ENCODE assay signal across 11 cellular contexts in the genomic region with DNA sequence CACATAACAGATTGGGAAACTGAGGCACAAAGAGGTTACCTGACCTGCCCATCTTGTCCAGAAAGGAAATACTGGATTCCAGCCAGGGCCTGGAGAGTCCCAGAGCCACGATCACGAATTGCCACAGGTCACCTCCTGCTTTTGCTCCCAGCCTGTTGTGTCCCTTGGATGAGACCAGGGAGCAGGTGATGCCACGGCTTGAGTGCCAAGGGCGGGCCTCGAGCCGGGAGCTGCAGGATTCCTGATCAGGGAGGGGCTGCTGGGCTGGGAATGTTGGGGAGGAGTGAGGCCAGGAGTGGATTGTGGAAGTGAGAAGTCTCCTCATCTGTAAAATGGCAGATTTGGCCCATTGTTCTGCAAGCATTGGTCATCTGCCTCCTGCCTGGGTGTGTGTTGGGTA. TPM values are rescaled to one million over a fixed set of nuclear protein-coding genes. Genes with fewer than 3 reads are reported as not detected.
DNase-seq lines count a peak whose midpoint lies in the region; ATAC-seq and TF ChIP-seq lines count a peak whose summit lies in the region.
"Had no signal": no experiment of that assay in that cellular context is flagged by ENCODE, and none has a peak within 500 bp of the region (broad histone marks: within the 10 kb centered on the region; RNA-seq: fewer than 3 reads in every experiment).

No MANE protein-coding gene starts in this region.

- CTCF ChIA-PET in CD4-positive, alpha-beta T cell (lab: Charles Lee): interaction anchor here (1.5 kb wide), 1 partner anchor 30 kb away, joined by 4 read pairs; the partner anchor contains the start of gene DNM2

- H3K4me3 ChIP-seq in MG63: no peak overlapping the region
- no peak overlapping the region for H3K4me3 ChIP-seq in osteoblast (ENCODE audit: insufficient read depth, low read length)
- H3K4me3 ChIP-seq in smooth muscle cell: no peak overlapping the region

- no peak for DNase-seq in CD4-positive, alpha-beta T cell
- DNase-seq in MG63 (peak; percentile 25), endothelial cell (ENCODE audit: low spot score) (no peak), osteoblast (ENCODE audit: insufficient read length, low spot score, missing footprints) (peak; percentile 78), smooth muscle cell (lab: John Stamatoyannopoulos, UW; ENCODE audit: unreplicated experiment) (no peak), sciatic nerve (ENCODE audit: low spot score) (no peak)
- DNase-seq: aorta, NCI-H1930 had no signal

- no peak for TF ChIP-seq CTCF in CD4-positive, alpha-beta T cell (IDR thresholded peaks at IDR 0.05)
- no peak for TF ChIP-seq CTCF in endothelial cell (IDR thresholded peaks at IDR 0.05; ENCODE audit: unreplicated experiment)
- no peak for TF ChIP-seq CTCF in osteoblast (IDR thresholded peaks at IDR 0.05; ENCODE audit: extremely low read depth, low read depth, low read length)
- TF ChIP-seq CTCF in smooth muscle cell (IDR thresholded peaks at IDR 0.05; ENCODE audit: borderline replicate concordance, insufficient read depth, poor library complexity, severe bottlenecking): no peak

- H3K27ac Mint-ChIP-seq in CD4-positive, alpha-beta T cell: peak overlapping the region; percentile 90
- H3K27ac Mint-ChIP-seq in endothelial cell (ENCODE audit: unreplicated experiment): peak overlapping the region; percentile 30

- intact Hi-C loops in CD4-positive, alpha-beta T cell (cut with DNase I, micrococcal nuclease): loop anchor here in 1 of 2 experiments (2.0 kb wide), 1 partner anchor 16 kb away; no protein-coding TSS in a partner anchor
- intact Hi-C loops in sciatic nerve (cut with DNase I): no loop called here

- H3K36me3 ChIP-seq in MG63 (peaks cover 3% of the 10 kb centered on the region; the same call in 1 of the 2 replicates), osteoblast (ENCODE audit: insufficient read depth, low read length) (no peaks in the 10 kb centered on the region), smooth muscle cell (ENCODE audit: low read depth) (no peaks in the 10 kb centered on the region)

- H4K20me1 ChIP-seq in osteoblast (ENCODE audit: insufficient read depth, low read length) (peaks cover 86% of the 10 kb centered on the region), smooth muscle cell (ENCODE audit: low read depth) (peaks cover 100% of the 10 kb centered on the region)

- peaks cover 72% of the 10 kb centered on the region for H3K4me1 Mint-ChIP-seq in CD4-positive, alpha-beta T cell (ENCODE audit: low read depth)
- H3K4me1 Mint-ChIP-seq in endothelial cell (ENCODE audit: unreplicated experiment): peaks cover 33% of the 10 kb centered on the region

- H3K9me3 ChIP-seq in CD4-positive, alpha-beta T cell (ENCODE audit: control insufficient read depth, low read length): no peaks in the 10 kb centered on the region
- H3K9me3 ChIP-seq in MG63: no peaks in the 10 kb centered on the region
- no peaks in the 10 kb centered on the region for H3K9me3 ChIP-seq in osteoblast (ENCODE audit: low read depth, low read length)
- H3K9me3 ChIP-seq in smooth muscle cell (replicated peaks; ENCODE audit: low read depth): no peaks in the 10 kb centered on the region

- H3K4me2 ChIP-seq in osteoblast (ENCODE audit: insufficient read depth, low read length): no peak overlapping the region
- no peak overlapping the region for H3K4me2 ChIP-seq in smooth muscle cell

- peak overlapping the region; percentile 70 for H3K4me3 Mint-ChIP-seq in CD4-positive, alpha-beta T cell
- no peak overlapping the region for H3K4me3 Mint-ChIP-seq in endothelial cell (ENCODE audit: unreplicated experiment)
- H3K4me3 Mint-ChIP-seq: neural crest cell had no signal

- no peaks in the 10 kb centered on the region for H3K27me3 ChIP-seq in CD4-positive, alpha-beta T cell (ENCODE audit: control insufficient read depth, insufficient read depth, low read length)
- H3K27me3 ChIP-seq in MG63 (no peaks in the 10 kb centered on the region), osteoblast (ENCODE audit: insufficient read depth, low read length) (no peaks in the 10 kb centered on the region), smooth muscle cell (ENCODE audit: low read depth) (no peaks in the 10 kb centered on the region)

- H3K27ac ChIP-seq in CD4-positive, alpha-beta T cell (ENCODE audit: low read depth, low read length): no peak overlapping the region
- H3K27ac ChIP-seq in osteoblast (ENCODE audit: low read depth, low read length): no peak overlapping the region
- no peak overlapping the region for H3K27ac ChIP-seq in smooth muscle cell (ENCODE audit: low read depth)

- H3F3A ChIP-seq in smooth muscle cell (ENCODE audit: low read depth): no peaks in the 10 kb centered on the region

- POLR2A ChIA-PET in CD4-positive, alpha-beta T cell (lab: Charles Lee): interaction anchor here (1.4 kb wide), 1 partner anchor 16 kb away, joined by 4 read pairs; no protein-coding TSS in a partner anchor

- WGBS in smooth muscle cell (ENCODE audit: low lambda C conversion rate): 81% methylated on average over 6 of the region's 6 CpGs

- H3K4me1 ChIP-seq in osteoblast (ENCODE audit: insufficient read depth, low read length): peaks cover 14% of the 10 kb centered on the region
- H3K4me1 ChIP-seq in smooth muscle cell (ENCODE audit: low read depth): no peaks in the 10 kb centered on the region

- H2AFZ ChIP-seq in osteoblast (ENCODE audit: low read length) (no peak overlapping the region), smooth muscle cell (ENCODE audit: low read depth) (no peak overlapping the region)

- H3K9me3 Mint-ChIP-seq in CD4-positive, alpha-beta T cell: no peaks in the 10 kb centered on the region
- H3K9me3 Mint-ChIP-seq in endothelial cell (ENCODE audit: unreplicated experiment): no peaks in the 10 kb centered on the region
- H3K9me3 Mint-ChIP-seq: neural crest cell had no signal

- ATAC-seq in CD4-positive, alpha-beta T cell (ENCODE audit: poor library complexity): no peak
- ATAC-seq in GM19324 (IDR thresholded peaks at IDR 0.05; ENCODE audit: low FRiP score, unreplicated experiment) (no peak), sciatic nerve (no peak)
- ATAC-seq: activated CD4-positive, CD25-positive, alpha-beta regulatory T cell treated with anti-CD3 and anti-CD28 coated beads, Interleukin-2, amount 50 U/mL, for 24 hours had no signal

- peaks cover 20% of the 10 kb centered on the region for H3K36me3 Mint-ChIP-seq in CD4-positive, alpha-beta T cell (ENCODE audit: low read depth)
- no peaks in the 10 kb centered on the region for H3K36me3 Mint-ChIP-seq in endothelial cell (ENCODE audit: low read depth, unreplicated experiment)

- no peaks in the 10 kb centered on the region for H3K27me3 Mint-ChIP-seq in CD4-positive, alpha-beta T cell
- peaks cover 18% of the 10 kb centered on the region for H3K27me3 Mint-ChIP-seq in endothelial cell (ENCODE audit: unreplicated experiment)

- H3K9ac ChIP-seq in smooth muscle cell (ENCODE audit: low read depth): no peak overlapping the region

- H3K79me2 ChIP-seq in osteoblast (ENCODE audit: insufficient read depth, low read length): peaks cover 96% of the 10 kb centered on the region
- H3K79me2 ChIP-seq in smooth muscle cell (ENCODE audit: low read depth): peaks cover 93% of the 10 kb centered on the region

RNA-seq across cellular contexts. Expression of gene DNM2, which starts 29.4 kb away (rescaled TPM):
- 100 to 1,000 TPM; 279 to 286 TPM for total RNA-seq in CD4-positive, alpha-beta T cell
- total RNA-seq in MG63 (2014; rRNA removed; shearing (Covaris generic); ENCODE audit: low replicate concordance): 104 and 116 TPM in 2 replicates
- total RNA-seq in endothelial cell (ENCODE audit: unreplicated experiment) (184 TPM), osteoblast (89.6 and 102 TPM in 2 replicates), smooth muscle cell (46.4 and 65.1 TPM in 2 replicates), sciatic nerve (136 TPM)
- 93.2 and 111 TPM in 2 replicates for polyA plus RNA-seq in smooth muscle cell

RNA-seq across cellular contexts. Expression of gene QTRT1, which starts 46.0 kb away (rescaled TPM):
- total RNA-seq in CD4-positive, alpha-beta T cell: 10 to 100 TPM; 48.6 to 53.3 TPM
- 95.3 and 97.4 TPM in 2 replicates for total RNA-seq in MG63 (2014; rRNA removed; shearing (Covaris generic); ENCODE audit: low replicate concordance)
- total RNA-seq in endothelial cell (ENCODE audit: unreplicated experiment): 32.5 TPM
- total RNA-seq in osteoblast: 34.0 and 36.5 TPM in 2 replicates
- 13.3 and 16.0 TPM in 2 replicates for total RNA-seq in smooth muscle cell
- 42.3 and 49.4 TPM in 2 replicates for polyA plus RNA-seq in smooth muscle cell
- 43.8 TPM for total RNA-seq in sciatic nerve

Comparison
In these comparisons a context has a peak if more than half of its experiments do, and no peak if none do; other contexts are left out.
1. DNase-seq: peak in MG63 (single experiment) and osteoblast (single experiment); none in CD4-positive, alpha-beta T cell (0 of 10), endothelial cell (single experiment), smooth muscle cell (single experiment) and sciatic nerve (single experiment).